15 cellular contexts compared by ENCODE assay signal in genomic region chr12:105229446-105229845, GRCh38. TPM values are rescaled to one million over a fixed set of nuclear protein-coding genes. Genes with fewer than 3 reads are reported as not detected.
DNase-seq lines count a peak whose midpoint lies in the region; ATAC-seq and TF ChIP-seq lines count a peak whose summit lies in the region.
"Had no signal": no experiment of that assay in that cellular context is flagged by ENCODE, and none has a peak within 500 bp of the region (broad histone marks: within the 10 kb centered on the region; RNA-seq: fewer than 3 reads in every experiment).

No MANE protein-coding gene starts in this region.

- H3K27ac Mint-ChIP-seq in activated CD8-positive, alpha-beta memory T cell treated with anti-CD3 and anti-CD28 coated beads, Interleukin-2, amount 10 ng/mL, durations not matched to agents 7 days and 5 days = no peak overlapping the region
- H3K27ac Mint-ChIP-seq: CD4-positive, alpha-beta T cell had no signal

- no peak for TF ChIP-seq EP300 in SK-N-SH (IDR thresholded peaks at IDR 0.05; ENCODE audit: borderline replicate concordance in 1 of 2, low read depth in 1 of 2, low read length in 1 of 2)

- H2AFZ ChIP-seq in SK-N-SH (ENCODE audit: low read depth) = no peak overlapping the region

- H3K4me3 Mint-ChIP-seq in activated CD8-positive, alpha-beta memory T cell treated with anti-CD3 and anti-CD28 coated beads, Interleukin-2, amount 10 ng/mL, durations not matched to agents 7 days and 5 days = no peak overlapping the region
- H3K4me3 Mint-ChIP-seq: CD4-positive, alpha-beta T cell had no signal

- no peak for ATAC-seq in SK-N-SH treated with all-trans-retinoic acid at 6 μM for 48 hours
- no peak for ATAC-seq in activated CD8-positive, alpha-beta memory T cell treated with anti-CD3 and anti-CD28 coated beads, Interleukin-2, amount 10 ng/mL, durations not matched to agents 7 days and 5 days
- ATAC-seq: pancreas had no signal

- no peaks in the 10 kb centered on the region for H3K9me2 ChIP-seq in SK-N-SH

- no peak for TF ChIP-seq RAD21 in SK-N-SH (IDR thresholded peaks at IDR 0.05; ENCODE audit: low read length)

- peak overlapping the region; percentile 83 for H3K4me2 ChIP-seq in SK-N-SH

- H3F3A ChIP-seq in SK-N-SH (replicated peaks; ENCODE audit: insufficient read depth) = peaks cover 54% of the 10 kb centered on the region

- peaks cover 15% of the 10 kb centered on the region; the same call in 1 of the 2 replicates for H4K20me1 ChIP-seq in SK-N-SH (ENCODE audit: insufficient read depth)

- peaks cover 50% of the 10 kb centered on the region for H3K4me1 Mint-ChIP-seq in activated CD8-positive, alpha-beta memory T cell treated with anti-CD3 and anti-CD28 coated beads, Interleukin-2, amount 10 ng/mL, durations not matched to agents 7 days and 5 days

- DNase-seq in SK-N-SH = no peak
- DNase-seq in amniotic epithelial cell (ENCODE audit: low read depth) = peak; percentile 33
- peak; percentile 29 for DNase-seq in iris pigment epithelial cell (ENCODE audit: low read depth)
- DNase-seq in testis = no peak
- no peak for DNase-seq in activated naive CD4-positive, alpha-beta T cell (lab: John Stamatoyannopoulos, UW)
- DNase-seq in activated CD8-positive, alpha-beta memory T cell treated with anti-CD3 and anti-CD28 coated beads, Interleukin-2, amount 10 ng/mL, durations not matched to agents 7 days and 5 days = no peak
- DNase-seq in NCI-H1694 (lab: John Stamatoyannopoulos, UW) = no peak
- DNase-seq: activated CD4-positive, alpha-beta T cell treated with anti-CD3 and anti-CD28 coated beads, Interleukin-2, amount 50 U/mL, for 4 hours; activated effector memory CD4-positive, alpha-beta T cell treated with anti-CD3 and anti-CD28 coated beads, Interleukin-2, amount 50 U/mL, for 16 hours; CD4-positive, alpha-beta T cell; islet precursor cell; NCI-H187 treated with DMSO at 0.1 percent for 48 hours; pancreas; thyroid gland had no signal

- peaks cover 94% of the 10 kb centered on the region for H3K79me2 ChIP-seq in SK-N-SH (ENCODE audit: insufficient read depth)

- H3K4me1 ChIP-seq in SK-N-SH (ENCODE audit: control insufficient read depth in 1 of 2, insufficient read depth in 2 of 2, low read depth in 1 of 2, low read length in 1 of 2) (peaks cover 20 to 60% of the 10 kb centered on the region in 2 experiments), testis (peaks cover 73% of the 10 kb centered on the region)

- H3K27me3 Mint-ChIP-seq in activated CD8-positive, alpha-beta memory T cell treated with anti-CD3 and anti-CD28 coated beads, Interleukin-2, amount 10 ng/mL, durations not matched to agents 7 days and 5 days = no peaks in the 10 kb centered on the region
- H3K27me3 Mint-ChIP-seq: CD4-positive, alpha-beta T cell had no signal

- H3K4me3 ChIP-seq in SK-N-SH (ENCODE audit: low read depth in 2 of 2, low read length in 1 of 2) (no peak overlapping the region; a peak in 1 of 4 replicates), testis (no peak overlapping the region)
- H3K4me3 ChIP-seq: pancreas, thyroid gland had no signal

- POLR2A ChIA-PET in SK-N-SH (lab: Yijun Ruan, JAX) = no interaction called here

- H3K36me3 ChIP-seq in SK-N-SH (replicated peaks in 1 of 2; ENCODE audit: control insufficient read depth in 1 of 2, insufficient read depth in 2 of 2, low read length in 1 of 2) (peaks cover 50 to 53% of the 10 kb centered on the region in 2 experiments), testis (ENCODE audit: low read depth, missing control alignments) (no peaks in the 10 kb centered on the region)

- H3K9me3 ChIP-seq in SK-N-SH (no peaks in the 10 kb centered on the region), testis (no peaks in the 10 kb centered on the region)
- H3K9me3 ChIP-seq: pancreas, thyroid gland had no signal

- 91% methylated on average over 3 of the region's 3 CpGs for WGBS in SK-N-SH (ENCODE audit: low lambda C conversion rate)
- WGBS in testis, 2 donors = 60 to 67% methylated on average over 3 of the region's 3 CpGs

- CTCF ChIA-PET in SK-N-SH (lab: Yijun Ruan, JAX) = no interaction called here
- CTCF ChIA-PET in activated CD8-positive, alpha-beta memory T cell treated with anti-CD3 and anti-CD28 coated beads, Interleukin-2, amount 10 ng/mL, durations not matched to agents 7 days and 5 days (lab: Charles Lee) = no interaction called here

- H3K9ac ChIP-seq in SK-N-SH = peak overlapping the region; percentile 24; the same call in 1 of the 2 replicates

- intact Hi-C loops in testis (cut with DNase I; ENCODE audit: low total_unique reads) = no loop called here

- H3K36me3 Mint-ChIP-seq in activated CD8-positive, alpha-beta memory T cell treated with anti-CD3 and anti-CD28 coated beads, Interleukin-2, amount 10 ng/mL, durations not matched to agents 7 days and 5 days = peaks cover 19% of the 10 kb centered on the region

- H3K27me3 ChIP-seq in SK-N-SH (ENCODE audit: insufficient read depth) (no peaks in the 10 kb centered on the region), testis (no peaks in the 10 kb centered on the region)
- H3K27me3 ChIP-seq: pancreas, thyroid gland had no signal

- TF ChIP-seq CTCF in SK-N-SH (IDR thresholded peaks at IDR 0.05) = no peak
- TF ChIP-seq CTCF in testis (IDR thresholded peaks at IDR 0.05) = no peak

- H3K9me3 Mint-ChIP-seq in activated CD8-positive, alpha-beta memory T cell treated with anti-CD3 and anti-CD28 coated beads, Interleukin-2, amount 10 ng/mL, durations not matched to agents 7 days and 5 days (ENCODE audit: low read depth) = no peaks in the 10 kb centered on the region
- H3K9me3 Mint-ChIP-seq: CD4-positive, alpha-beta T cell had no signal

- TF ChIP-seq POLR2A in testis (IDR thresholded peaks at IDR 0.05) = no peak

- H3K27ac ChIP-seq in SK-N-SH (ENCODE audit: low read depth in 2 of 2, low read length in 1 of 2) (peak overlapping the region in 1 of 2 experiments; percentile 88; a peak in 2 of 4 replicates), testis (peak overlapping the region; percentile 55 to 61)
- H3K27ac ChIP-seq: pancreas, thyroid gland had no signal

TF ChIP-seq in SK-N-SH, 30 proteins besides CTCF, POLR2A, EP300 and RAD21 (continues in another document):
- TF ChIP-seq YY1 (IDR thresholded peaks at IDR 0.05; ENCODE audit: low read depth) = no peak
- no peak for TF ChIP-seq NFIC (IDR thresholded peaks at IDR 0.05; ENCODE audit: borderline replicate concordance)
- no peak for TF ChIP-seq MXI1 (IDR thresholded peaks at IDR 0.05; ENCODE audit: low read depth, low read length)
- no peak for TF ChIP-seq FOXJ3 (CRISPR knock-in tag; IDR thresholded peaks at IDR 0.05)
- TF ChIP-seq GATA2 (CRISPR knock-in tag; IDR thresholded peaks at IDR 0.05) = no peak
- TF ChIP-seq IRF3 (IDR thresholded peaks at IDR 0.05; ENCODE audit: low read depth, low read length) = no peak
- TF ChIP-seq CHD2 (IDR thresholded peaks at IDR 0.05; ENCODE audit: low read length, partially characterized antibody) = no peak
- TF ChIP-seq SMC3 (IDR thresholded peaks at IDR 0.05; ENCODE audit: low read depth, low read length) = no peak
- no peak for TF ChIP-seq TCF12 (IDR thresholded peaks at IDR 0.05)
- TF ChIP-seq TAF1 (IDR thresholded peaks at IDR 0.05; ENCODE audit: borderline replicate concordance, low read depth, low read length) = no peak
- TF ChIP-seq NRF1 (IDR thresholded peaks at IDR 0.05; ENCODE audit: low read depth, low read length) = no peak

TF ChIP-seq in SK-N-SH treated with all-trans-retinoic acid at 6 μM for 48 hours, 23 proteins besides CTCF, POLR2A, EP300 and RAD21:
- no peak for TF ChIP-seq TCF4 (CRISPR knock-in tag; IDR thresholded peaks at IDR 0.05; ENCODE audit: borderline replicate concordance)
TF ChIP-seq in SK-N-SH treated with all-trans-retinoic acid at 6 μM for 48 hours: peak in this region for 0.

RNA-seq across cellular contexts. Expression of gene APPL2, which starts 6.5 kb away (rescaled TPM):
- 59.2 and 65.9 TPM in 2 replicates for polyA plus RNA-seq in SK-N-SH (2012; rRNA removed)
- polyA plus RNA-seq in SK-N-SH (2012; cell fraction: cytosol; rRNA removed) = 69.2 and 93.5 TPM in 2 replicates
- polyA plus RNA-seq in SK-N-SH (2012; cell fraction: nucleus; rRNA removed) = 71.4 and 120 TPM in 2 replicates
- 100 to 1,000 TPM; 129 to 140 TPM for total RNA-seq in testis
- 70.9 TPM for polyA plus RNA-seq in testis (ENCODE audit: insufficient read depth, low read depth, low replicate concordance)
- total RNA-seq in activated CD8-positive, alpha-beta memory T cell treated with anti-CD3 and anti-CD28 coated beads, Interleukin-2, amount 10 ng/mL, durations not matched to agents 7 days and 5 days = 10 to 100 TPM; 22.6 to 25.5 TPM

Comparison
In these comparisons a context has a peak if more than half of its experiments do, and no peak if none do; other contexts are left out.
1. DNase-seq: peak in amniotic epithelial cell (single experiment) and iris pigment epithelial cell (single experiment); none in SK-N-SH (single experiment), testis (single experiment), activated naive CD4-positive, alpha-beta T cell (0 of 4), activated CD8-positive, alpha-beta memory T cell treated with anti-CD3 and anti-CD28 coated beads, Interleukin-2, amount 10 ng/mL, durations not matched to agents 7 days and 5 days (single experiment) and NCI-H1694 (single experiment).
2. RNA of gene APPL2, which starts 6.5 kb away (total RNA-seq): 129 to 140 TPM in testis; 22.6 to 25.5 TPM in activated CD8-positive, alpha-beta memory T cell treated with anti-CD3 and anti-CD28 coated beads, Interleukin-2, amount 10 ng/mL, durations not matched to agents 7 days and 5 days; every median in the first group is over 4 times any median in the second.